1 cellular context compared by ENCODE assay signal in the genomic region with DNA sequence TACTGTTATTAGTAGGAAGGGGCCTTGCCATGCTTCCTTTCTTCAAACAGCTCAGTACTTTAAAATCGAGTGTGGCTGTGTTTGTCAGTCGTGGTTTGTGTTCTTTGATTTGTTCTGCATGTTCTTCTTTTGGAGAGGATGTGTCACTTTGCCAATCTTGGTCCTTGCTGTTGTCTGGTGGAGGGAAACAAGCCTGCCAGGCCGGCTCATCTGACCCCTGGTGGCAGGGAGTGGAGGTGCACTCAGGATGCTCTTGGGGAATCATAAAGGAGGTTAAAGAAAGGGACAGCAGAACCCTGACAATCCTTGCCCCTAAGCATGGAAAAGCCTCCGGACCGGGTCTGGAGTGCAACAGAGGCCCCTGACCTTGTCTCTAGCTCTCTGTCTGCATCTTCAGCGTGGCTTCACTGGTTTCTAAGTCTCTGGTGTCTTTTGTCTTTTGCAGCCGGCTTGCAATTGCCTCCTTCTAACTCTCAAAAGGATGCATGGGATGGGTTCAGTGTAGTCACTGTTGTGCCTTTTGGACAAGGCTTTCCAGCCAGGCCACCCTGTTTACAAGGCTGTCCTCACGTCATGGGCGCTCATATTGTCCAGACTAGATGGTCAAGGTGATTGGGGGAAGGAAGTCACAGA.
TF ChIP-seq lines count a peak whose summit lies in the region.

No MANE protein-coding gene starts in this region.

TF ChIP-seq in IMR-90, 13 proteins besides CTCF, POLR2A, EP300 and RAD21 (continued from another document):
- no peak for TF ChIP-seq ELK1 (IDR thresholded peaks at IDR 0.05; ENCODE audit: borderline replicate concordance, low read depth, low read length)
- TF ChIP-seq SMC3 (IDR thresholded peaks at IDR 0.05; ENCODE audit: low read depth, low read length), result peak; percentile 70
- no peak for TF ChIP-seq MAFK (IDR thresholded peaks at IDR 0.05; ENCODE audit: low read depth, low read length)
